In genomic region chr1:22678522-22678896, GRCh38 we compare ENCODE assay signal across 31 cellular contexts. TPM values are rescaled to one million over a fixed set of nuclear protein-coding genes. Genes with fewer than 3 reads are reported as not detected.
"Had no signal": no experiment of that assay in that cellular context is flagged by ENCODE, and none has a peak within 500 bp of the region (broad histone marks: within the 10 kb centered on the region; RNA-seq: fewer than 3 reads in every experiment).

No MANE protein-coding gene starts in this region.

- DNase-seq: activated B cell treated with CpG ODN at 0.5 μM for 24 hours; activated CD4-positive, alpha-beta T cell treated with anti-CD3 and anti-CD28 coated beads for 1 hour; activated CD4-positive, alpha-beta T cell treated with anti-CD3 and anti-CD28 coated beads, Interleukin-2, amount 10 ng/mL, durations not matched to agents 24 days and 14 days; activated CD4-positive, alpha-beta T cell treated with anti-CD3 and anti-CD28 coated beads, Interleukin-2, amount 50 U/mL, for 48 hours; activated CD8-positive, alpha-beta memory T cell treated with anti-CD3 and anti-CD28 coated beads, Interleukin-2, amount 10 ng/mL, durations not matched to agents 7 days and 5 days; activated effector memory CD4-positive, alpha-beta T cell treated with anti-CD3 and anti-CD28 coated beads, Interleukin-2, amount 50 U/mL, for 16 hours; activated naive CD4-positive, alpha-beta T cell treated with Interleukin-2 at 50 U/mL for 16 hours; activated naive CD8-positive, alpha-beta T cell treated with anti-CD3 and anti-CD28 coated beads, Interleukin-2, amount 50 U/mL, for 24 hours; activated T-cell treated with anti-CD3 and anti-CD28 coated beads, Interleukin-2, amount 50 U/mL, for 24 hours; amniotic stem cell; cerebellar nuclear complex; MM.1S; NCI-H1105; NCI-H1436; NCI-H1694 treated with DMSO at 0.1 percent for 48 hours; NCI-H2029 treated with DMSO at 0.1 percent for 48 hours; NCI-H345; NCI-H510A; NCI-H526 treated with DMSO at 0.1 percent for 48 hours; NK-92 treated with Interleukin-12 subunit alpha and Interleukin-12 subunit beta, amount 100 ng/mL, for 24 hours; OCI-M1; RPMI8226; T-cell; T-helper 2 cell; T1000 had no signal

- H3K36me3 ChIP-seq: ascending aorta had no signal

- H3K9me3 ChIP-seq: ascending aorta had no signal

- H3K27me3 ChIP-seq: ascending aorta had no signal

- H3K4me3 ChIP-seq: ascending aorta, SK-N-MC had no signal

- H3K27ac ChIP-seq: ascending aorta, SK-N-MC had no signal

- FAIRE-seq: TTC549 had no signal

- H3K4me1 ChIP-seq: ascending aorta had no signal

- ATAC-seq: activated CD8-positive, alpha-beta memory T cell treated with anti-CD3 and anti-CD28 coated beads, Interleukin-2, amount 10 ng/mL, durations not matched to agents 7 days and 5 days; activated naive CD4-positive, alpha-beta T cell treated with anti-CD3 and anti-CD28 coated beads, Interleukin-2, amount 50 U/mL, for 72 hours; activated naive CD8-positive, alpha-beta T cell treated with anti-CD3 and anti-CD28 coated beads, Interleukin-2, amount 50 U/mL, for 24 hours; Panc1; Right ventricle myocardium inferior; T-cell had no signal

RNA-seq across cellular contexts. Expression of gene C1QB, which starts 25.5 kb away (rescaled TPM):
- total RNA-seq: activated B cell treated with CpG ODN at 0.5 μM for 24 hours; activated CD4-positive, alpha-beta T cell treated with anti-CD3 and anti-CD28 coated beads, Interleukin-2, amount 10 ng/mL, durations not matched to agents 24 days and 14 days; activated CD8-positive, alpha-beta memory T cell treated with anti-CD3 and anti-CD28 coated beads, Interleukin-2, amount 10 ng/mL, durations not matched to agents 7 days and 5 days; activated naive CD4-positive, alpha-beta T cell treated with anti-CD3 and anti-CD28 coated beads, Interleukin-2, amount 50 U/mL, for 72 hours had no signal

RNA-seq across cellular contexts. Expression of gene EPHB2, which starts 32.1 kb away (rescaled TPM):
- total RNA-seq: activated CD4-positive, alpha-beta T cell treated with anti-CD3 and anti-CD28 coated beads, Interleukin-2, amount 10 ng/mL, durations not matched to agents 24 days and 14 days; activated naive CD4-positive, alpha-beta T cell treated with anti-CD3 and anti-CD28 coated beads, Interleukin-2, amount 50 U/mL, for 72 hours had no signal

RNA-seq across cellular contexts. Expression of gene C1QC, which starts 35.1 kb away (rescaled TPM):
- total RNA-seq: activated B cell treated with CpG ODN at 0.5 μM for 24 hours; activated CD4-positive, alpha-beta T cell treated with anti-CD3 and anti-CD28 coated beads, Interleukin-2, amount 10 ng/mL, durations not matched to agents 24 days and 14 days; activated CD8-positive, alpha-beta memory T cell treated with anti-CD3 and anti-CD28 coated beads, Interleukin-2, amount 10 ng/mL, durations not matched to agents 7 days and 5 days; activated naive CD4-positive, alpha-beta T cell treated with anti-CD3 and anti-CD28 coated beads, Interleukin-2, amount 50 U/mL, for 72 hours had no signal

RNA-seq across cellular contexts. Expression of gene C1QA, which starts 42.1 kb away (rescaled TPM):
- total RNA-seq: activated B cell treated with CpG ODN at 0.5 μM for 24 hours; activated CD4-positive, alpha-beta T cell treated with anti-CD3 and anti-CD28 coated beads, Interleukin-2, amount 10 ng/mL, durations not matched to agents 24 days and 14 days; activated CD8-positive, alpha-beta memory T cell treated with anti-CD3 and anti-CD28 coated beads, Interleukin-2, amount 10 ng/mL, durations not matched to agents 7 days and 5 days; activated naive CD4-positive, alpha-beta T cell treated with anti-CD3 and anti-CD28 coated beads, Interleukin-2, amount 50 U/mL, for 72 hours had no signal
